8 cellular contexts compared by ENCODE assay signal in genomic region chr14:35403397-35404245, GRCh38. TPM values are rescaled to one million over a fixed set of nuclear protein-coding genes. Genes with fewer than 3 reads are reported as not detected.
DNase-seq lines count a peak whose midpoint lies in the region; ATAC-seq, FAIRE-seq and TF ChIP-seq lines count a peak whose summit lies in the region.

No MANE protein-coding gene starts in this region.

- TF ChIP-seq POLR2A in H54 (IDR thresholded peaks at IDR 0.05; ENCODE audit: low read depth, low read length), result no peak

- H3K36me3 Mint-ChIP-seq in activated T-helper 17 cell treated with anti-CD3 and anti-CD28 coated beads, Interleukin-2, amount 50 U/mL, for 72 hours (ENCODE audit: low read depth), result peaks cover 62% of the 10 kb centered on the region
- peaks cover 26% of the 10 kb centered on the region for H3K36me3 Mint-ChIP-seq in natural killer cell
- peaks cover 37 to 48% of the 10 kb centered on the region in 2 donors for H3K36me3 Mint-ChIP-seq in stimulated activated naive B cell treated with anti-CD40 and anti-IgM and Interleukin-4, amounts not matched to agents 10 μg/mL and 1 μg/mL and 100 μg/mL, for 72 hours

- H3K4me3 ChIP-seq in fibroblast of mammary gland (ENCODE audit: control insufficient read depth, low read depth, low read length), result peak overlapping the region; percentile 86

- no peaks in the 10 kb centered on the region for H3K27me3 Mint-ChIP-seq in activated T-helper 17 cell treated with anti-CD3 and anti-CD28 coated beads, Interleukin-2, amount 50 U/mL, for 72 hours
- no peaks in the 10 kb centered on the region for H3K27me3 Mint-ChIP-seq in natural killer cell (ENCODE audit: low read depth in 2 of 2)
- no peaks in the 10 kb centered on the region for H3K27me3 Mint-ChIP-seq in stimulated activated naive B cell treated with anti-CD40 and anti-IgM and Interleukin-4, amounts not matched to agents 10 μg/mL and 1 μg/mL and 100 μg/mL, for 72 hours

- H3K9me3 Mint-ChIP-seq in activated T-helper 17 cell treated with anti-CD3 and anti-CD28 coated beads, Interleukin-2, amount 50 U/mL, for 72 hours, result no peaks in the 10 kb centered on the region
- H3K9me3 Mint-ChIP-seq in natural killer cell, result no peaks in the 10 kb centered on the region
- no peaks in the 10 kb centered on the region for H3K9me3 Mint-ChIP-seq in stimulated activated naive B cell treated with anti-CD40 and anti-IgM and Interleukin-4, amounts not matched to agents 10 μg/mL and 1 μg/mL and 100 μg/mL, for 72 hours

- ATAC-seq in activated T-helper 17 cell treated with anti-CD3 and anti-CD28 coated beads, Interleukin-2, amount 50 U/mL, for 72 hours (replicated peaks), result peak; percentile 51
- ATAC-seq in natural killer cell, result peak; percentile 49 to 77 (median 54)
- ATAC-seq in stimulated activated naive B cell treated with anti-CD40 and anti-IgM and Interleukin-4, amounts not matched to agents 10 μg/mL and 1 μg/mL and 100 μg/mL, for 72 hours (replicated peaks), result peak; percentile 58 to 64

- peak overlapping the region; percentile 97 for H3K27ac Mint-ChIP-seq in activated T-helper 17 cell treated with anti-CD3 and anti-CD28 coated beads, Interleukin-2, amount 50 U/mL, for 72 hours
- peak overlapping the region; percentile 98 for H3K27ac Mint-ChIP-seq in natural killer cell
- H3K27ac Mint-ChIP-seq in stimulated activated naive B cell treated with anti-CD40 and anti-IgM and Interleukin-4, amounts not matched to agents 10 μg/mL and 1 μg/mL and 100 μg/mL, for 72 hours, result peak overlapping the region; percentile 94

- peaks cover 32% of the 10 kb centered on the region for H3K4me1 Mint-ChIP-seq in activated T-helper 17 cell treated with anti-CD3 and anti-CD28 coated beads, Interleukin-2, amount 50 U/mL, for 72 hours
- H3K4me1 Mint-ChIP-seq in natural killer cell, result peaks cover 64 to 70% of the 10 kb centered on the region in 2 donors
- H3K4me1 Mint-ChIP-seq in stimulated activated naive B cell treated with anti-CD40 and anti-IgM and Interleukin-4, amounts not matched to agents 10 μg/mL and 1 μg/mL and 100 μg/mL, for 72 hours, result peaks cover 44 to 78% of the 10 kb centered on the region in 2 donors

- FAIRE-seq in H54 (lab: Jason Lieb, UNC), result no peak

- peak overlapping the region; percentile 97 for H3K4me3 Mint-ChIP-seq in activated T-helper 17 cell treated with anti-CD3 and anti-CD28 coated beads, Interleukin-2, amount 50 U/mL, for 72 hours
- peak overlapping the region; percentile 89 for H3K4me3 Mint-ChIP-seq in natural killer cell
- H3K4me3 Mint-ChIP-seq in stimulated activated naive B cell treated with anti-CD40 and anti-IgM and Interleukin-4, amounts not matched to agents 10 μg/mL and 1 μg/mL and 100 μg/mL, for 72 hours, result peak overlapping the region; percentile 96 to 100

- peak; percentile 93 for DNase-seq in EL
- peak; percentile 55 for DNase-seq in H54 (ENCODE audit: insufficient read length, low spot score)
- peak; percentile 93 for DNase-seq in LoVo (ENCODE audit: low spot score)
- DNase-seq in RPMI7951 (ENCODE audit: low read depth), result peak; percentile 91
- DNase-seq in fibroblast of mammary gland (ENCODE audit: low read depth), result peak; percentile 91
- DNase-seq in natural killer cell, result peak; percentile 95
- peak; percentile 89 for DNase-seq in stimulated activated naive B cell treated with anti-CD40 and anti-IgM and Interleukin-4, amounts not matched to agents 10 μg/mL and 1 μg/mL and 100 μg/mL, for 72 hours

- intact Hi-C loops in natural killer cell (cut with micrococcal nuclease), result loop anchor here (1.0 to 5.0 kb wide), 8 partner anchors 71 to 546 kb away; partner anchors contain the start of genes FAM177A1, PRORP, PSMA6 and SRP54

- TF ChIP-seq CTCF in fibroblast of mammary gland (conservative IDR thresholded peaks at IDR 0.05; ENCODE audit: control insufficient read depth, insufficient read depth, low read depth, low read length) (no peak), natural killer cell (IDR thresholded peaks at IDR 0.05) (no peak)

RNA-seq across cellular contexts. Expression of gene NFKBIA, which starts 0.9 kb away (rescaled TPM):
- total RNA-seq in RPMI7951 (2014; rRNA removed; shearing (Covaris generic)), result 85.4 and 97.9 TPM in 2 replicates
- total RNA-seq in activated T-helper 17 cell treated with anti-CD3 and anti-CD28 coated beads, Interleukin-2, amount 50 U/mL, for 72 hours, result 100 to 1,000 TPM; 299 to 554 TPM
- total RNA-seq in natural killer cell, result 1,000 to 10,000 TPM; 2,039 to 3,339 (median 2,499) TPM

Comparison
In these comparisons a context has a peak if more than half of its experiments do, and no peak if none do; other contexts are left out.
1. Peak in every context shown above with its lines: DNase-seq, ATAC-seq and H3K4me3 ChIP-seq.